Comparison of ENCODE assay signal across 19 cellular contexts in the genomic region with DNA sequence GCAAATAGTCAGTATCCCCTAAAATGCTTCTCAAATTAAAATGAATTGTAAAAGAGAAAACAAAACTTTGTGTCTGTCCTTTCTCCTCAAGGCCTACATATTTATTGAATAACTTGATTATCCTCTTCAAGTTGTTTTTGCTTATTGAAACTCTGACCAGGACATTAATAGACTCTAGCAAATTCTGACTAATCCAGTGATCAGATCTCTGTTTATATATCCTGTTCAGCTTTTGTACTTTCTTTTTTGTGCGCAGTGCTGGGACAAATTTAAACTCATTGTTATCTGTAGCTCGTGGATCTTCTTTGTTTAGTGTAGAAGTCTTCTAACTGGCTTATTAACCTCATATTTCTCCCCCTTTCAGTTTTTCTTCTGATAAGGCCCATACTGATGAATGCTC.
A peak's percentile ranks its signal among the peaks of the same experiment; 100 is the strongest.
DNase-seq lines count a peak whose midpoint lies in the region; ATAC-seq and TF ChIP-seq lines count a peak whose summit lies in the region.
"Had no signal": no experiment of that assay in that cellular context is flagged by ENCODE, and none has a peak within 500 bp of the region (broad histone marks: within the 10 kb centered on the region; RNA-seq: fewer than 3 reads in every experiment).

No MANE protein-coding gene starts in this region.

- no peak overlapping the region for H2AK5ac ChIP-seq in mesenchymal stem cell (ENCODE audit: low read length, severe bottlenecking)

- no peaks in the 10 kb centered on the region for H3K79me1 ChIP-seq in mesenchymal stem cell (replicated peaks; ENCODE audit: low read length, poor library complexity, severe bottlenecking)

- no peaks in the 10 kb centered on the region for H3K9me3 Mint-ChIP-seq in CD4-positive, alpha-beta T cell
- H3K9me3 Mint-ChIP-seq: activated T-helper 1 cell treated with anti-CD3 and anti-CD28 coated beads, Interleukin-12 subunit alpha, Interleukin-12 subunit beta, Interleukin-2, Interleukin-4 antibody, amounts not matched to agents 30 ng/mL and 10 ng/mL and 1 ng/mL, durations not matched to agents 14 hours and 24 hours and 36 hours; neural progenitor cell had no signal

- 73% methylated on average over 2 of the region's 2 CpGs for WGBS in mesenchymal stem cell
- 83 to 85% methylated on average over 2 of the region's 2 CpGs for WGBS in lower leg skin, 2 donors

- H3K27ac Mint-ChIP-seq in CD4-positive, alpha-beta T cell: no peak overlapping the region
- H3K27ac Mint-ChIP-seq: activated T-helper 1 cell treated with anti-CD3 and anti-CD28 coated beads, Interleukin-12 subunit alpha, Interleukin-12 subunit beta, Interleukin-2, Interleukin-4 antibody, amounts not matched to agents 30 ng/mL and 10 ng/mL and 1 ng/mL, durations not matched to agents 14 hours and 24 hours and 36 hours; B cell; neural progenitor cell had no signal

- no peaks in the 10 kb centered on the region for H3K27me3 Mint-ChIP-seq in CD4-positive, alpha-beta T cell
- H3K27me3 Mint-ChIP-seq: B cell had no signal

- TSS peak; percentile 35 for BruUV-seq in OCI-LY7 (replicated peaks; lab: Mats Ljungman, UMichigan)

- no peak overlapping the region for H3K18ac ChIP-seq in mesenchymal stem cell (ENCODE audit: low read depth in 1 of 2, low read length in 2 of 2)

- H3K4me1 ChIP-seq in OCI-LY7 (ENCODE audit: insufficient read depth, low read length, poor library complexity, severe bottlenecking): peaks cover 58% of the 10 kb centered on the region
- H3K4me1 ChIP-seq in mesenchymal stem cell (ENCODE audit: control insufficient read depth, insufficient read depth, low read depth, low read length): peaks cover 7% of the 10 kb centered on the region
- H3K4me1 ChIP-seq: thyroid gland had no signal

- 0 out of 2 replicates have a peak, but pooled peaks cover 3% of the 10 kb centered on the region for H4K20me1 ChIP-seq in OCI-LY7 (ENCODE audit: insufficient read depth, low read length)

- no peak overlapping the region for H2BK15ac ChIP-seq in mesenchymal stem cell (ENCODE audit: low read depth, poor library complexity, severe bottlenecking)

- peak; percentile 59 for DNase-seq in GM13976 (ENCODE audit: low spot score)
- DNase-seq in OCI-LY7 (ENCODE audit: low spot score): no peak
- DNase-seq in mesenchymal stem cell: peak; percentile 17
- no peak for DNase-seq in CD4-positive, alpha-beta T cell
- DNase-seq in lower leg skin (ENCODE audit: low spot score in 2 of 2): no peak
- no peak for DNase-seq in SKM-1 (lab: John Stamatoyannopoulos, UW; ENCODE audit: unreplicated experiment)
- no peak for DNase-seq in NK-92 (lab: John Stamatoyannopoulos, UW; ENCODE audit: unreplicated experiment)
- DNase-seq: midbrain; NCI-H1930; NCI-H510A; stimulated activated CD4-positive, alpha-beta T cell treated with anti-CD3 and anti-CD28 coated beads, Interleukin-2, amount 100 ng/mL, for 48 hours; thyroid gland had no signal

- peaks cover 98% of the 10 kb centered on the region for H3K36me3 ChIP-seq in OCI-LY7 (ENCODE audit: insufficient read depth, low read length)
- H3K36me3 ChIP-seq in mesenchymal stem cell (ENCODE audit: control insufficient read depth in 1 of 2, insufficient read depth in 2 of 2, low read depth in 1 of 2, low read length in 2 of 2): no peaks in the 10 kb centered on the region

- H3K9ac ChIP-seq in mesenchymal stem cell (ENCODE audit: low read length): peak overlapping the region; percentile 45
- H3K9ac ChIP-seq: neural progenitor cell had no signal

- in situ Hi-C loops in GM13976 (cut with MboI; ENCODE audit: low sequenced_read_pairs, unreplicated experiment): loop anchor here (5.0 to 10.0 kb wide), 2 partner anchors 270 to 348 kb away; no protein-coding TSS in a partner anchor

- H3K23ac ChIP-seq in mesenchymal stem cell (ENCODE audit: low read length in 2 of 2): no peak overlapping the region

- H3K9me3 ChIP-seq in OCI-LY7 (ENCODE audit: low read length) (no peaks in the 10 kb centered on the region), mesenchymal stem cell (ENCODE audit: control insufficient read depth, low read length) (peaks cover 5% of the 10 kb centered on the region)
- no peaks in the 10 kb centered on the region for H3K9me3 ChIP-seq in CD4-positive, alpha-beta T cell (ENCODE audit: control insufficient read depth, low read length)
- H3K9me3 ChIP-seq: thyroid gland had no signal

- no peak overlapping the region for H2BK120ac ChIP-seq in mesenchymal stem cell (ENCODE audit: low read depth, low read length)

- peak; percentile 35 for ATAC-seq in GM21390 (IDR thresholded peaks at IDR 0.05; ENCODE audit: unreplicated experiment)
- ATAC-seq in CD4-positive, alpha-beta T cell (ENCODE audit: poor library complexity): no peak
- ATAC-seq: HCT116, Panc1, sciatic nerve had no signal

- no peak overlapping the region for H3K4ac ChIP-seq in mesenchymal stem cell (ENCODE audit: low read depth in 1 of 2, low read length in 2 of 2)

- TF ChIP-seq CTCF in GM13976 (IDR thresholded peaks at IDR 0.05; ENCODE audit: borderline replicate concordance, control extremely low read depth, extremely low read depth, insufficient read depth, missing control alignments): no peak
- TF ChIP-seq CTCF in OCI-LY7 (conservative IDR thresholded peaks at IDR 0.05; ENCODE audit: low read length): no peak
- TF ChIP-seq CTCF in CD4-positive, alpha-beta T cell (IDR thresholded peaks at IDR 0.05): no peak
- TF ChIP-seq CTCF in lower leg skin (IDR thresholded peaks at IDR 0.05): no peak

- H3K79me2 ChIP-seq in OCI-LY7 (ENCODE audit: insufficient read depth, low read depth, low read length): peaks cover 61% of the 10 kb centered on the region

- H2BK5ac ChIP-seq in mesenchymal stem cell (ENCODE audit: low read depth, low read length, poor library complexity, severe bottlenecking): no peak overlapping the region

- no peak overlapping the region for H3K4me3 Mint-ChIP-seq in CD4-positive, alpha-beta T cell
- H3K4me3 Mint-ChIP-seq: activated T-helper 1 cell treated with anti-CD3 and anti-CD28 coated beads, Interleukin-12 subunit alpha, Interleukin-12 subunit beta, Interleukin-2, Interleukin-4 antibody, amounts not matched to agents 30 ng/mL and 10 ng/mL and 1 ng/mL, durations not matched to agents 14 hours and 24 hours and 36 hours; B cell; neural progenitor cell had no signal

- no peak for TF ChIP-seq POLR2A in lower leg skin (IDR thresholded peaks at IDR 0.05)

- POLR2A ChIA-PET in OCI-LY7 (lab: Charles Lee): no interaction called here
- POLR2A ChIA-PET in CD4-positive, alpha-beta T cell (lab: Charles Lee): no interaction called here

- intact Hi-C loops in OCI-LY7 (cut with micrococcal nuclease; ENCODE audit: unreplicated experiment) (no loop called here), lower leg skin (cut with DNase I; ENCODE audit: low total_unique reads) (loop anchor here (5.0 kb wide), 1 partner anchor 270 kb away; no protein-coding TSS in a partner anchor)
- intact Hi-C loops in CD4-positive, alpha-beta T cell (cut with DNase I, micrococcal nuclease): loop anchor here (5.0 to 10.0 kb wide), 2 partner anchors 138 to 140 kb away; a partner anchor contains a TSS

- no peak overlapping the region for H4K91ac ChIP-seq in mesenchymal stem cell (ENCODE audit: low read length)

- CTCF ChIA-PET in OCI-LY7 (lab: Charles Lee; ENCODE audit: unreplicated experiment): no interaction called here
- CTCF ChIA-PET in CD4-positive, alpha-beta T cell (lab: Charles Lee): interaction anchor here (1.9 kb wide), 1 partner anchor 269 kb away, joined by 7 read pairs; no protein-coding TSS in a partner anchor

- H3K4me1 Mint-ChIP-seq in CD4-positive, alpha-beta T cell (ENCODE audit: low read depth): peaks cover 10% of the 10 kb centered on the region

- H3K27me3 ChIP-seq in mesenchymal stem cell (ENCODE audit: control insufficient read depth in 1 of 2, insufficient read depth in 1 of 2, low read length in 2 of 2): peaks cover 25 to 30% of the 10 kb centered on the region in 2 experiments
- no peaks in the 10 kb centered on the region for H3K27me3 ChIP-seq in CD4-positive, alpha-beta T cell (ENCODE audit: control insufficient read depth, insufficient read depth, low read length)
- H3K27me3 ChIP-seq: neural progenitor cell, thyroid gland had no signal

- no peak overlapping the region for H2AFZ ChIP-seq in OCI-LY7 (ENCODE audit: low read length)
- no peak overlapping the region for H2AFZ ChIP-seq in mesenchymal stem cell (ENCODE audit: low read depth, low read length)
- H2AFZ ChIP-seq: neural progenitor cell had no signal

- peaks cover 100% of the 10 kb centered on the region for H3K36me3 Mint-ChIP-seq in CD4-positive, alpha-beta T cell (ENCODE audit: low read depth)

- no peak overlapping the region for H3K14ac ChIP-seq in mesenchymal stem cell (ENCODE audit: low read length in 2 of 2)

- H3K9me2 ChIP-seq in OCI-LY7 (ENCODE audit: insufficient read depth, low read length): no peaks in the 10 kb centered on the region

- H3K4me3 ChIP-seq in OCI-LY7 (ENCODE audit: low read depth, low read length, poor library complexity, severe bottlenecking) (peak overlapping the region; percentile 66), mesenchymal stem cell (ENCODE audit: insufficient read depth in 1 of 2, low read depth in 1 of 2, low read length in 2 of 2) (no peak overlapping the region), lower leg skin (ENCODE audit: low read depth, poor library complexity, severe bottlenecking) (no peak overlapping the region)
- H3K4me3 ChIP-seq: neural progenitor cell, thyroid gland had no signal

- H3K27ac ChIP-seq in OCI-LY7 (ENCODE audit: low read depth, low read length, poor library complexity, severe bottlenecking) (peak overlapping the region; percentile 98), mesenchymal stem cell (ENCODE audit: low read length, poor library complexity, severe bottlenecking) (no peak overlapping the region)
- no peak overlapping the region for H3K27ac ChIP-seq in CD4-positive, alpha-beta T cell (ENCODE audit: low read depth, low read length)
- H3K27ac ChIP-seq: neural progenitor cell, thyroid gland had no signal

- H2BK12ac ChIP-seq in mesenchymal stem cell (ENCODE audit: low read length in 2 of 2): no peak overlapping the region

- H3K4me2 ChIP-seq in OCI-LY7 (ENCODE audit: low read length) (peak overlapping the region; percentile 98), mesenchymal stem cell (ENCODE audit: low read length, poor library complexity, severe bottlenecking) (no peak overlapping the region)
- H3K4me2 ChIP-seq: neural progenitor cell had no signal

- H4K8ac ChIP-seq in mesenchymal stem cell (ENCODE audit: low read length): no peak overlapping the region

Comparison
In these comparisons a context has a peak if more than half of its experiments do, and no peak if none do; other contexts are left out.
1. DNase-seq: peak in GM13976 (single experiment) and mesenchymal stem cell (single experiment); none in OCI-LY7 (single experiment), CD4-positive, alpha-beta T cell (0 of 10), lower leg skin (0 of 2), SKM-1 (single experiment) and NK-92 (single experiment).